In genomic region chr2:151591250-151591904, GRCh38 we compare ENCODE assay signal across 8 cellular contexts.
DNase-seq lines count a peak whose midpoint lies in the region; ATAC-seq and TF ChIP-seq lines count a peak whose summit lies in the region.
"Not testable (repeated sequence)": the region's sequence is repeated elsewhere in the genome, so short reads cannot be mapped to it uniquely, and the experiment has no call there.

No MANE protein-coding gene starts in this region.

- H3K4me3 ChIP-seq in CD8-positive, alpha-beta T cell (ENCODE audit: low read depth, low read length); neutrophil (ENCODE audit: low read depth in 1 of 2, low read length in 1 of 2); upper lobe of right lung: not testable (repeated sequence)

- H3K27ac Mint-ChIP-seq in CD8-positive, alpha-beta T cell; T-helper 17 cell; chondrocyte (ENCODE audit: unreplicated experiment): not testable (repeated sequence)

- not testable (repeated sequence) for H3K4me1 Mint-ChIP-seq in CD8-positive, alpha-beta T cell (ENCODE audit: low read depth); T-helper 17 cell; chondrocyte (ENCODE audit: low read depth)

- H3K9me3 Mint-ChIP-seq in CD8-positive, alpha-beta T cell; chondrocyte (ENCODE audit: low read depth): not testable (repeated sequence)

- POLR2A ChIA-PET in CD8-positive, alpha-beta T cell (lab: Charles Lee), result not testable (repeated sequence)

- peak; percentile 81 for ATAC-seq in CD8-positive, alpha-beta T cell
- ATAC-seq in GM21447 (IDR thresholded peaks at IDR 0.05; ENCODE audit: unreplicated experiment) (peak; percentile 55), HG03354 (IDR thresholded peaks at IDR 0.05; ENCODE audit: poor library complexity, severe bottlenecking, unreplicated experiment) (peak; percentile 71), T-helper 17 cell (peak; percentile 80), left colon (peak; percentile 32), upper lobe of right lung (peak; percentile 88)

- not testable (repeated sequence) for H3K27ac ChIP-seq in CD8-positive, alpha-beta T cell (ENCODE audit: low read depth, low read length); neutrophil; upper lobe of right lung

- not testable (repeated sequence) for H3K27me3 ChIP-seq in CD8-positive, alpha-beta T cell (ENCODE audit: insufficient read depth, low read length); neutrophil; upper lobe of right lung

- not testable (repeated sequence) for H3K4me3 Mint-ChIP-seq in CD8-positive, alpha-beta T cell; T-helper 17 cell; chondrocyte (ENCODE audit: unreplicated experiment)

- intact Hi-C loops in CD8-positive, alpha-beta T cell (cut with DNase I, micrococcal nuclease); left colon (cut with DNase I, micrococcal nuclease); upper lobe of right lung (cut with DNase I): not testable (repeated sequence)

- DNase-seq in CD8-positive, alpha-beta T cell; T-helper 17 cell; chondrocyte (ENCODE audit: low spot score); left colon; upper lobe of right lung: not testable (repeated sequence)

- H3K9me3 ChIP-seq in CD8-positive, alpha-beta T cell (ENCODE audit: low read length); T-helper 17 cell (ENCODE audit: control insufficient read depth, low read length, poor library complexity, severe bottlenecking); neutrophil; upper lobe of right lung: not testable (repeated sequence)

- H3K36me3 ChIP-seq in CD8-positive, alpha-beta T cell (ENCODE audit: insufficient read depth, low read length); neutrophil; upper lobe of right lung: not testable (repeated sequence)

- H3K36me3 Mint-ChIP-seq in CD8-positive, alpha-beta T cell; T-helper 17 cell (ENCODE audit: low read depth); chondrocyte (ENCODE audit: low read depth): not testable (repeated sequence)

- not testable (repeated sequence) for H3K27me3 Mint-ChIP-seq in CD8-positive, alpha-beta T cell (ENCODE audit: low read depth); T-helper 17 cell; chondrocyte (ENCODE audit: low read depth)

- CTCF ChIA-PET in CD8-positive, alpha-beta T cell (lab: Charles Lee), result not testable (repeated sequence)

- H3K4me1 ChIP-seq in CD8-positive, alpha-beta T cell (ENCODE audit: insufficient read depth, low read length); neutrophil (ENCODE audit: control insufficient read depth in 1 of 2, insufficient read depth in 1 of 2, low read depth in 1 of 2, low read length in 1 of 2); upper lobe of right lung: not testable (repeated sequence)

- peak; percentile 51 for TF ChIP-seq CTCF in CD8-positive, alpha-beta T cell (IDR thresholded peaks at IDR 0.05)
- peak; percentile 69 for TF ChIP-seq CTCF in chondrocyte (IDR thresholded peaks at IDR 0.05)
- TF ChIP-seq CTCF in neutrophil (IDR thresholded peaks at IDR 0.05), result peak; percentile 24
- TF ChIP-seq CTCF in upper lobe of right lung (IDR thresholded peaks at IDR 0.05), result peak; percentile 27

Comparison
In these comparisons a context has a peak if more than half of its experiments do, and no peak if none do; other contexts are left out.
1. ATAC-seq: peak in every context shown above with its lines; median percentile 88 in upper lobe of right lung; 81 in CD8-positive, alpha-beta T cell; 80 in T-helper 17 cell; 71 in HG03354; 55 in GM21447; 32 in left colon.